In genomic region chr10:72009430-72010081, GRCh38 we compare ENCODE assay signal across 9 cellular contexts. TPM values are rescaled to one million over a fixed set of nuclear protein-coding genes. Genes with fewer than 3 reads are reported as not detected.
DNase-seq lines count a peak whose midpoint lies in the region; TF ChIP-seq lines count a peak whose summit lies in the region.
"Had no signal": no experiment of that assay in that cellular context is flagged by ENCODE, and none has a peak within 500 bp of the region (broad histone marks: within the 10 kb centered on the region; RNA-seq: fewer than 3 reads in every experiment).

No MANE protein-coding gene starts in this region.

- H3K9me3 Mint-ChIP-seq in chondrocyte (ENCODE audit: low read depth): no peaks in the 10 kb centered on the region

- peaks cover 0 to 24% (median 0%) of the 10 kb centered on the region in 6 donors for H3K36me3 ChIP-seq in spleen

- no peaks in the 10 kb centered on the region for H3K27me3 Mint-ChIP-seq in chondrocyte (ENCODE audit: low read depth)

- WGBS in spleen, 5 donors: 45 to 57% (median 53%) methylated on average over 11 to 12 of the region's 12 CpGs

- peak overlapping the region in 7 of 8 donors; percentile 49 to 81 (median 78) for H3K27ac ChIP-seq in spleen
- H3K27ac ChIP-seq: HL-60 had no signal

- H3K9me3 ChIP-seq in spleen: no peaks in the 10 kb centered on the region

- intact Hi-C loops in spleen (cut with DNase I; ENCODE audit: low total_unique reads): no loop called here

- no peaks in the 10 kb centered on the region for H3K27me3 ChIP-seq in spleen (replicated peaks in 1 of 7)

- DNase-seq in HT1080 (ENCODE audit: low read depth) (peak; percentile 61), chondrocyte (ENCODE audit: low spot score) (no peak), kidney tubule cell (ENCODE audit: low spot score) (peak; percentile 54), spleen (peak; percentile 82), NK-92 (lab: John Stamatoyannopoulos, UW; ENCODE audit: unreplicated experiment) (no peak), CD1c-positive myeloid dendritic cell (ENCODE audit: extremely low spot score) (no peak), T-helper 9 cell (no peak), NCI-H2171 treated with DMSO at 0.1 percent for 48 hours (lab: John Stamatoyannopoulos, UW) (no peak)

- no peak overlapping the region for H3K4me3 ChIP-seq in spleen

- peak overlapping the region; percentile 62 for H3K4me3 Mint-ChIP-seq in chondrocyte (ENCODE audit: unreplicated experiment)

- H3K4me1 Mint-ChIP-seq in chondrocyte (ENCODE audit: low read depth): peaks cover 35% of the 10 kb centered on the region

- peaks cover 0 to 40% (median 14%) of the 10 kb centered on the region in 6 donors for H3K4me1 ChIP-seq in spleen

- peaks cover 25% of the 10 kb centered on the region for H3K36me3 Mint-ChIP-seq in chondrocyte (ENCODE audit: low read depth)

- TF ChIP-seq CTCF in chondrocyte (IDR thresholded peaks at IDR 0.05) (no peak), spleen (IDR thresholded peaks at IDR 0.05 in 8 of 11, conservative IDR thresholded peaks at IDR 0.05 in 3 of 11) (no peak)

- peak overlapping the region; percentile 99 for H3K27ac Mint-ChIP-seq in chondrocyte (ENCODE audit: unreplicated experiment)

- TF ChIP-seq POLR2A in spleen (IDR thresholded peaks at IDR 0.05): no peak

RNA-seq across cellular contexts. Expression of gene CHST3, which starts 45.4 kb away (rescaled TPM):
- 20.7 and 23.6 TPM in 2 replicates for total RNA-seq in HT1080 (2014; rRNA removed; shearing (Covaris generic))
- 6.5 and 7.0 TPM in 2 replicates for polyA plus RNA-seq in HT1080 (2015; cell fraction: cytosol; rRNA removed)
- polyA plus RNA-seq in HT1080 (2015; cell fraction: nucleus; rRNA removed): 9.1 and 9.4 TPM in 2 replicates
- total RNA-seq in chondrocyte: 43.9 to 65.4 TPM (median 63.2 TPM) in 3 replicates
- 1 to 10 TPM; 4.1 to 8.7 (median 6.1) TPM for total RNA-seq in spleen
- 1 to 10 TPM in 1 of 3 donors, under 1 TPM in 2; 0.28 to 1.6 (median 0.56) TPM for polyA plus RNA-seq in spleen

Comparison
In these comparisons a context has a peak if more than half of its experiments do, and no peak if none do; other contexts are left out.
1. DNase-seq: peak in HT1080 (single experiment), kidney tubule cell (single experiment) and spleen (single experiment); none in chondrocyte (single experiment), NK-92 (single experiment), CD1c-positive myeloid dendritic cell (single experiment), T-helper 9 cell (single experiment) and NCI-H2171 treated with DMSO at 0.1 percent for 48 hours (single experiment).